ENCODE assay signal across 2 cellular contexts in the genomic region with DNA sequence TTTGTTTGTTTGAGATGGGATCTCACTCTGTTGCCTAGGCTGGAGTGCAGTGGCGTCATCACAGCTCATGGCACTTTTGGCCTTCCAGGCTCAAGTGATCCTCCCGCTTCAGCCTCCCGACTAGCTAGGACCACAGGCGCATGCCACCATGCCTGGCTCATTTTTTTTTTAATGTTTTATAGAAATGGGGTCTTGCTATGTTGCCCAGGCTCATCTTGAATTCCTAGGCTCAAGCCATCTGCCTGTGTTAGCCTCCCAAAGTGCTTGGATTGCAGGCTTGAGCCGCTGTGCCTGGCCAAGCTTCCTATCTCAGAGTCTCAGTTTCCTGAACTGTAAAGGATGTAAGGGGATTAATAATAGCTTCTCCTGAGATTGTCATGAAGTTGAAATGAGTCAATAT.
A peak's percentile ranks its signal among the peaks of the same experiment; 100 is the strongest.
TF ChIP-seq lines count a peak whose summit lies in the region.

No MANE protein-coding gene starts in this region.

TF ChIP-seq in HepG2, 621 proteins besides CTCF, POLR2A, EP300 and RAD21:
- TF ChIP-seq, protein P1, sequence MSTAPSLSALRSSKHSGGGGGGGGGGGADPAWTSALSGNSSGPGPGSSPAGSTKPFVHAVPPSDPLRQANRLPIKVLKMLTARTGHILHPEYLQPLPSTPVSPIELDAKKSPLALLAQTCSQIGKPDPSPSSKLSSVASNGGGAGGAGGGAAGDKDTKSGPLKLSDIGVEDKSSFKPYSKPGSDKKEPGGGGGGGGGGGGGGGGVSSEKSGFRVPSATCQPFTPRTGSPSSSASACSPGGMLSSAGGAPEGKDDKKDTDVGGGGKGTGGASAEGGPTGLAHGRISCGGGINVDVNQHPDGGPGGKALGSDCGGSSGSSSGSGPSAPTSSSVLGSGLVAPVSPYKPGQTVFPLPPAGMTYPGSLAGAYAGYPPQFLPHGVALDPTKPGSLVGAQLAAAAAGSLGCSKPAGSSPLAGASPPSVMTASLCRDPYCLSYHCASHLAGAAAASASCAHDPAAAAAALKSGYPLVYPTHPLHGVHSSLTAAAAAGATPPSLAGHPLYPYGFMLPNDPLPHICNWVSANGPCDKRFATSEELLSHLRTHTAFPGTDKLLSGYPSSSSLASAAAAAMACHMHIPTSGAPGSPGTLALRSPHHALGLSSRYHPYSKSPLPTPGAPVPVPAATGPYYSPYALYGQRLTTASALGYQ (CRISPR knock-in tag; IDR thresholded peaks at IDR 0.05) = no peak
- TF ChIP-seq ZNF121 (CRISPR knock-in tag; IDR thresholded peaks at IDR 0.05) = 0 out of 2 replicates have a peak, but pooled peaks have one; percentile 15
- TF ChIP-seq ZNF382 (CRISPR knock-in tag; IDR thresholded peaks at IDR 0.05; ENCODE audit: borderline replicate concordance) = no peak

TF ChIP-seq in GM23338, 12 proteins besides CTCF, POLR2A, EP300 and RAD21:
- TF ChIP-seq STAT1 (IDR thresholded peaks at IDR 0.05; ENCODE audit: unreplicated experiment) (no peak), NANOG (IDR thresholded peaks at IDR 0.05; ENCODE audit: borderline replicate concordance) (no peak), ZNF331 (CRISPR knock-in tag; IDR thresholded peaks at IDR 0.05; ENCODE audit: low read depth) (no peak), EZH2 (IDR thresholded peaks at IDR 0.05; ENCODE audit: low read depth, unreplicated experiment) (no peak), ZNF114 (CRISPR knock-in tag; IDR thresholded peaks at IDR 0.05) (no peak), POLR2AphosphoS5 (IDR thresholded peaks at IDR 0.05; ENCODE audit: low read depth) (no peak), CREB1 (CRISPR knock-in tag; IDR thresholded peaks at IDR 0.05; ENCODE audit: low read depth) (no peak), EZH2phosphoT487 (IDR thresholded peaks at IDR 0.05; ENCODE audit: unreplicated experiment) (no peak), JUNB (IDR thresholded peaks at IDR 0.05; ENCODE audit: unreplicated experiment) (no peak)
- TF ChIP-seq, protein P2, sequence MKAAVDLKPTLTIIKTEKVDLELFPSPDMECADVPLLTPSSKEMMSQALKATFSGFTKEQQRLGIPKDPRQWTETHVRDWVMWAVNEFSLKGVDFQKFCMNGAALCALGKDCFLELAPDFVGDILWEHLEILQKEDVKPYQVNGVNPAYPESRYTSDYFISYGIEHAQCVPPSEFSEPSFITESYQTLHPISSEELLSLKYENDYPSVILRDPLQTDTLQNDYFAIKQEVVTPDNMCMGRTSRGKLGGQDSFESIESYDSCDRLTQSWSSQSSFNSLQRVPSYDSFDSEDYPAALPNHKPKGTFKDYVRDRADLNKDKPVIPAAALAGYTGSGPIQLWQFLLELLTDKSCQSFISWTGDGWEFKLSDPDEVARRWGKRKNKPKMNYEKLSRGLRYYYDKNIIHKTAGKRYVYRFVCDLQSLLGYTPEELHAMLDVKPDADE (IDR thresholded peaks at IDR 0.05) = no peak
- TF ChIP-seq, protein P3, sequence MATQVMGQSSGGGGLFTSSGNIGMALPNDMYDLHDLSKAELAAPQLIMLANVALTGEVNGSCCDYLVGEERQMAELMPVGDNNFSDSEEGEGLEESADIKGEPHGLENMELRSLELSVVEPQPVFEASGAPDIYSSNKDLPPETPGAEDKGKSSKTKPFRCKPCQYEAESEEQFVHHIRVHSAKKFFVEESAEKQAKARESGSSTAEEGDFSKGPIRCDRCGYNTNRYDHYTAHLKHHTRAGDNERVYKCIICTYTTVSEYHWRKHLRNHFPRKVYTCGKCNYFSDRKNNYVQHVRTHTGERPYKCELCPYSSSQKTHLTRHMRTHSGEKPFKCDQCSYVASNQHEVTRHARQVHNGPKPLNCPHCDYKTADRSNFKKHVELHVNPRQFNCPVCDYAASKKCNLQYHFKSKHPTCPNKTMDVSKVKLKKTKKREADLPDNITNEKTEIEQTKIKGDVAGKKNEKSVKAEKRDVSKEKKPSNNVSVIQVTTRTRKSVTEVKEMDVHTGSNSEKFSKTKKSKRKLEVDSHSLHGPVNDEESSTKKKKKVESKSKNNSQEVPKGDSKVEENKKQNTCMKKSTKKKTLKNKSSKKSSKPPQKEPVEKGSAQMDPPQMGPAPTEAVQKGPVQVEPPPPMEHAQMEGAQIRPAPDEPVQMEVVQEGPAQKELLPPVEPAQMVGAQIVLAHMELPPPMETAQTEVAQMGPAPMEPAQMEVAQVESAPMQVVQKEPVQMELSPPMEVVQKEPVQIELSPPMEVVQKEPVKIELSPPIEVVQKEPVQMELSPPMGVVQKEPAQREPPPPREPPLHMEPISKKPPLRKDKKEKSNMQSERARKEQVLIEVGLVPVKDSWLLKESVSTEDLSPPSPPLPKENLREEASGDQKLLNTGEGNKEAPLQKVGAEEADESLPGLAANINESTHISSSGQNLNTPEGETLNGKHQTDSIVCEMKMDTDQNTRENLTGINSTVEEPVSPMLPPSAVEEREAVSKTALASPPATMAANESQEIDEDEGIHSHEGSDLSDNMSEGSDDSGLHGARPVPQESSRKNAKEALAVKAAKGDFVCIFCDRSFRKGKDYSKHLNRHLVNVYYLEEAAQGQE (IDR thresholded peaks at IDR 0.05; ENCODE audit: unreplicated experiment) = no peak
- TF ChIP-seq, protein P4, sequence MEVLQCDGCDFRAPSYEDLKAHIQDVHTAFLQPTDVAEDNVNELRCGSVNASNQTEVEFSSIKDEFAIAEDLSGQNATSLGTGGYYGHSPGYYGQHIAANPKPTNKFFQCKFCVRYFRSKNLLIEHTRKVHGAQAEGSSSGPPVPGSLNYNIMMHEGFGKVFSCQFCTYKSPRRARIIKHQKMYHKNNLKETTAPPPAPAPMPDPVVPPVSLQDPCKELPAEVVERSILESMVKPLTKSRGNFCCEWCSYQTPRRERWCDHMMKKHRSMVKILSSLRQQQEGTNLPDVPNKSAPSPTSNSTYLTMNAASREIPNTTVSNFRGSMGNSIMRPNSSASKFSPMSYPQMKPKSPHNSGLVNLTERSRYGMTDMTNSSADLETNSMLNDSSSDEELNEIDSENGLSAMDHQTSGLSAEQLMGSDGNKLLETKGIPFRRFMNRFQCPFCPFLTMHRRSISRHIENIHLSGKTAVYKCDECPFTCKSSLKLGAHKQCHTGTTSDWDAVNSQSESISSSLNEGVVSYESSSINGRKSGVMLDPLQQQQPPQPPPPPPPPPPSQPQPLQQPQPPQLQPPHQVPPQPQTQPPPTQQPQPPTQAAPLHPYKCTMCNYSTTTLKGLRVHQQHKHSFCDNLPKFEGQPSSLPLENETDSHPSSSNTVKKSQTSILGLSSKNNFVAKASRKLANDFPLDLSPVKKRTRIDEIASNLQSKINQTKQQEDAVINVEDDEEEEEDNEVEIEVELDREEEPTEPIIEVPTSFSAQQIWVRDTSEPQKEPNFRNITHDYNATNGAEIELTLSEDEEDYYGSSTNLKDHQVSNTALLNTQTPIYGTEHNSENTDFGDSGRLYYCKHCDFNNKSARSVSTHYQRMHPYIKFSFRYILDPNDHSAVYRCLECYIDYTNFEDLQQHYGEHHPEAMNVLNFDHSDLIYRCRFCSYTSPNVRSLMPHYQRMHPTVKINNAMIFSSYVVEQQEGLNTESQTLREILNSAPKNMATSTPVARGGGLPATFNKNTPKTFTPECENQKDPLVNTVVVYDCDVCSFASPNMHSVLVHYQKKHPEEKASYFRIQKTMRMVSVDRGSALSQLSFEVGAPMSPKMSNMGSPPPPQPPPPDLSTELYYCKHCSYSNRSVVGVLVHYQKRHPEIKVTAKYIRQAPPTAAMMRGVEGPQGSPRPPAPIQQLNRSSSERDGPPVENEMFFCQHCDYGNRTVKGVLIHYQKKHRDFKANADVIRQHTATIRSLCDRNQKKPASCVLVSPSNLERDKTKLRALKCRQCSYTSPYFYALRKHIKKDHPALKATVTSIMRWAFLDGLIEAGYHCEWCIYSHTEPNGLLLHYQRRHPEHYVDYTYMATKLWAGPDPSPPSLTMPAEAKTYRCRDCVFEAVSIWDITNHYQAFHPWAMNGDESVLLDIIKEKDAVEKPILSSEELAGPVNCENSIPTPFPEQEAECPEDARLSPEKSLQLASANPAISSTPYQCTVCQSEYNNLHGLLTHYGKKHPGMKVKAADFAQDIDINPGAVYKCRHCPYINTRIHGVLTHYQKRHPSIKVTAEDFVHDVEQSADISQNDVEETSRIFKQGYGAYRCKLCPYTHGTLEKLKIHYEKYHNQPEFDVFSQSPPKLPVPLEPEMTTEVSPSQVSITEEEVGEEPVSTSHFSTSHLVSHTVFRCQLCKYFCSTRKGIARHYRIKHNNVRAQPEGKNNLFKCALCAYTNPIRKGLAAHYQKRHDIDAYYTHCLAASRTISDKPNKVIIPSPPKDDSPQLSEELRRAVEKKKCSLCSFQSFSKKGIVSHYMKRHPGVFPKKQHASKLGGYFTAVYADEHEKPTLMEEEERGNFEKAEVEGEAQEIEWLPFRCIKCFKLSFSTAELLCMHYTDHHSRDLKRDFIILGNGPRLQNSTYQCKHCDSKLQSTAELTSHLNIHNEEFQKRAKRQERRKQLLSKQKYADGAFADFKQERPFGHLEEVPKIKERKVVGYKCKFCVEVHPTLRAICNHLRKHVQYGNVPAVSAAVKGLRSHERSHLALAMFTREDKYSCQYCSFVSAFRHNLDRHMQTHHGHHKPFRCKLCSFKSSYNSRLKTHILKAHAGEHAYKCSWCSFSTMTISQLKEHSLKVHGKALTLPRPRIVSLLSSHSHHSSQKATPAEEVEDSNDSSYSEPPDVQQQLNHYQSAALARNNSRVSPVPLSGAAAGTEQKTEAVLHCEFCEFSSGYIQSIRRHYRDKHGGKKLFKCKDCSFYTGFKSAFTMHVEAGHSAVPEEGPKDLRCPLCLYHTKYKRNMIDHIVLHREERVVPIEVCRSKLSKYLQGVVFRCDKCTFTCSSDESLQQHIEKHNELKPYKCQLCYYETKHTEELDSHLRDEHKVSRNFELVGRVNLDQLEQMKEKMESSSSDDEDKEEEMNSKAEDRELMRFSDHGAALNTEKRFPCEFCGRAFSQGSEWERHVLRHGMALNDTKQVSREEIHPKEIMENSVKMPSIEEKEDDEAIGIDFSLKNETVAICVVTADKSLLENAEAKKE (CRISPR knock-in tag; IDR thresholded peaks at IDR 0.05) = no peak
